ENCODE assay signal across 9 cellular contexts in genomic region chr1:21814241-21814918, GRCh38. TPM values are rescaled to one million over a fixed set of nuclear protein-coding genes. Genes with fewer than 3 reads are reported as not detected.
DNase-seq lines count a peak whose midpoint lies in the region; ATAC-seq and TF ChIP-seq lines count a peak whose summit lies in the region.
"Had no signal": no experiment of that assay in that cellular context is flagged by ENCODE, and none has a peak within 500 bp of the region (broad histone marks: within the 10 kb centered on the region; RNA-seq: fewer than 3 reads in every experiment).

No MANE protein-coding gene starts in this region.

- H2AFZ ChIP-seq in PC-3 (ENCODE audit: low read length) = no peak overlapping the region

- ATAC-seq in PC-3 = no peak
- ATAC-seq in lung (ENCODE audit: insufficient read depth, low FRiP score) = peak; percentile 13
- no peak for ATAC-seq in GM21737 (IDR thresholded peaks at IDR 0.05; ENCODE audit: unreplicated experiment)
- ATAC-seq: Panc1 had no signal

- POLR2A ChIA-PET in PC-3 (lab: Charles Lee; ENCODE audit: unreplicated experiment) = no interaction called here

- peaks cover 14% of the 10 kb centered on the region for H3K4me1 ChIP-seq in PC-3 (ENCODE audit: insufficient read depth, low read length)
- no peaks in the 10 kb centered on the region for H3K4me1 ChIP-seq in colonic mucosa
- H3K4me1 ChIP-seq in lung (ENCODE audit: control insufficient read depth in 2 of 2, insufficient read depth in 2 of 2, low read length in 2 of 2) = peaks cover 0 to 13% of the 10 kb centered on the region in 2 donors
- H3K4me1 ChIP-seq in thyroid gland = peaks cover 6 to 7% of the 10 kb centered on the region in 2 donors

- H3K9me3 ChIP-seq in PC-3 (ENCODE audit: low read length) (no peaks in the 10 kb centered on the region), colonic mucosa (no peaks in the 10 kb centered on the region), lung (ENCODE audit: control insufficient read depth in 2 of 2, insufficient read depth in 1 of 2, low read length in 1 of 2) (peaks cover 0 to 3% of the 10 kb centered on the region in 2 donors), thyroid gland (no peaks in the 10 kb centered on the region)

- H3K4me2 ChIP-seq in PC-3 (ENCODE audit: low read length) = no peak overlapping the region

- H3K9ac ChIP-seq in PC-3 (ENCODE audit: low read length) (no peak overlapping the region), colonic mucosa (ENCODE audit: low read depth in 2 of 2, low read length in 2 of 2) (peak overlapping the region in 1 of 2 donors; percentile 50)

- H4K20me1 ChIP-seq in PC-3 (ENCODE audit: low read length) = no peaks in the 10 kb centered on the region

- DNase-seq in PC-3 (no peak), colonic mucosa (no peak), lung (ENCODE audit: low spot score) (no peak), thyroid gland (peak; percentile 12 to 17), NCI-H128 (lab: John Stamatoyannopoulos, UW; ENCODE audit: unreplicated experiment) (no peak), DMS79 (lab: John Stamatoyannopoulos, UW) (no peak)

- intact Hi-C loops in PC-3 (cut with micrococcal nuclease) (no loop called here), colonic mucosa (cut with DNase I) (loop anchor here (10.0 kb wide), 1 partner anchor 150 kb away; no protein-coding TSS in a partner anchor), thyroid gland (cut with DNase I) (no loop called here)

- CTCF ChIA-PET in PC-3 (lab: Charles Lee) = no interaction called here

- no TSS peak for BruUV-seq in PC-3 (replicated peaks; lab: Mats Ljungman, UMichigan)

- no peaks in the 10 kb centered on the region for H3K27me3 ChIP-seq in PC-3 (ENCODE audit: low read length)
- no peaks in the 10 kb centered on the region for H3K27me3 ChIP-seq in colonic mucosa
- H3K27me3 ChIP-seq in lung (ENCODE audit: control insufficient read depth, insufficient read depth) = peaks cover 3% of the 10 kb centered on the region
- no peaks in the 10 kb centered on the region for H3K27me3 ChIP-seq in thyroid gland

- no peaks in the 10 kb centered on the region for H3K79me2 ChIP-seq in PC-3 (ENCODE audit: low read length)

- no peaks in the 10 kb centered on the region for H3K9me2 ChIP-seq in PC-3 (replicated peaks; ENCODE audit: low read length)

- no peak overlapping the region for H3K27ac ChIP-seq in PC-3 (ENCODE audit: low read length)
- no peak overlapping the region for H3K27ac ChIP-seq in colonic mucosa
- H3K27ac ChIP-seq in lung (ENCODE audit: low read depth in 1 of 2, low read length in 1 of 2) = no peak overlapping the region
- H3K27ac ChIP-seq in thyroid gland = no peak overlapping the region

- no peaks in the 10 kb centered on the region for H3F3A ChIP-seq in PC-3 (ENCODE audit: low read length, unreplicated experiment)

- H3K4me3 ChIP-seq in PC-3 (ENCODE audit: low read length) (no peak overlapping the region), colonic mucosa (peak overlapping the region; percentile 34), lung (peak overlapping the region; percentile 24), thyroid gland (replicated peaks in 1 of 3) (peak overlapping the region in 1 of 3 donors; percentile 21)

- WGBS in lung, 2 donors = 13 to 15% methylated on average over 64 to 65 of the region's 65 CpGs
- WGBS in thyroid gland, 2 donors = 18 to 19% methylated on average over 37 to 40 of the region's 65 CpGs

- H3K36me3 ChIP-seq in PC-3 (ENCODE audit: low read depth, low read length) = no peaks in the 10 kb centered on the region
- no peaks in the 10 kb centered on the region for H3K36me3 ChIP-seq in colonic mucosa
- H3K36me3 ChIP-seq in lung (ENCODE audit: control insufficient read depth in 2 of 2, insufficient read depth in 2 of 2, low read length in 2 of 2) = no peaks in the 10 kb centered on the region
- H3K36me3 ChIP-seq in thyroid gland = no peaks in the 10 kb centered on the region

- peak; percentile 75 for TF ChIP-seq CTCF in GM12874 (IDR thresholded peaks at IDR 0.05; ENCODE audit: insufficient read depth, low read depth, low read length)
- peak; percentile 19; the same call in 1 of the 2 replicates for TF ChIP-seq CTCF in PC-3 (conservative IDR thresholded peaks at IDR 0.05; ENCODE audit: low read depth, low read length)
- peak; percentile 42 for TF ChIP-seq CTCF in colonic mucosa (IDR thresholded peaks at IDR 0.05)
- no peak for TF ChIP-seq CTCF in lung (IDR thresholded peaks at IDR 0.05; ENCODE audit: control extremely low read depth, extremely low read depth)
- peak in 4 of 6 experiments; percentile 33 to 70 (median 52) for TF ChIP-seq CTCF in thyroid gland (IDR thresholded peaks at IDR 0.05)

- no peak for TF ChIP-seq POLR2A in thyroid gland (IDR thresholded peaks at IDR 0.05)

RNA-seq across cellular contexts. Expression of gene LDLRAD2, which starts 2.3 kb away (rescaled TPM):
- total RNA-seq in PC-3 (2014; rRNA removed) (not detected in 2 replicates), colonic mucosa (under 1 TPM; 0.08 to 0.25 TPM), lung (under 1 TPM; 0.20 to 0.43 TPM), thyroid gland (under 1 TPM in 1 of 4 donors, not detected in 3; 0.22 TPM)
- polyA plus RNA-seq in lung = 1 to 10 TPM in 1 of 2 donors, under 1 TPM in 1; 0.65 to 2.8 TPM

RNA-seq across cellular contexts. Expression of gene USP48, which starts 31.4 kb away (rescaled TPM):
- total RNA-seq in PC-3 (2014; rRNA removed) (33.3 and 34.2 TPM in 2 replicates), colonic mucosa (10 to 100 TPM; 47.1 to 51.3 TPM), lung (100 to 1,000 TPM in 1 of 2 donors, 10 to 100 TPM in 1; 47.2 to 107 TPM), thyroid gland (100 to 1,000 TPM in 1 of 4 donors, 10 to 100 TPM in 3; 77.4 to 113 (median 88.5) TPM)
- polyA plus RNA-seq in lung = 10 to 100 TPM; 15.6 to 19.8 TPM

Comparison
In these comparisons a context has a peak if more than half of its experiments do, and no peak if none do; other contexts are left out.
1. DNase-seq: peak in thyroid gland (2 of 2); none in PC-3 (single experiment), colonic mucosa (single experiment), lung (single experiment), NCI-H128 (single experiment) and DMS79 (single experiment).